In the genomic region with DNA sequence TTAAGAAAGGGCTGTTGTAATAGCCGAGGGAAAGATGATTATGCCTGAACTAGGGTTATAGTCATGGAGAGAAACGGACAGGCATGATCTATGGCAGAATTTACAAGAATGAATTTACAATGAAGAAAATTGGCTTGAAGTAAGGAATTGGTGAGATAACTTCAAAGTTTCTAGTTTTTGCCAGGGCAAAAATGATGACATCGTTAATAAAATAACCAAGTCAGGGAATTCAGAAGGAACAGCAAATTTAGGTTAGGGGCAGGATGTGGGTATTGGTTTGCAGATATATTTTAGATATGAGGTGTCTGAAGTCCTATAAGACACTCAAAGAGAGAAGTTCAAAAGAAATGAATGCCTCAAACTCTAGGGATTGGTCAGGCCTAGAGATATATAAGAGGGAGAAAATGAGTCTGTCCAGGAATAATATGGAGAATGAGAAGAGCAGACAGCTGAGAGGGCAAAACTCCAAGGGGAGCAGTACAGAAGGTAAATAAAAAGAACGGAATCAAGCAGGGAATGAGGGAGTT, we compare ENCODE assay signal across 1 cellular context.
TF ChIP-seq lines count a peak whose summit lies in the region.

No MANE protein-coding gene starts in this region.

TF ChIP-seq in WTC11, 78 proteins besides CTCF, POLR2A, EP300 and RAD21:
- TF ChIP-seq, protein P1, sequence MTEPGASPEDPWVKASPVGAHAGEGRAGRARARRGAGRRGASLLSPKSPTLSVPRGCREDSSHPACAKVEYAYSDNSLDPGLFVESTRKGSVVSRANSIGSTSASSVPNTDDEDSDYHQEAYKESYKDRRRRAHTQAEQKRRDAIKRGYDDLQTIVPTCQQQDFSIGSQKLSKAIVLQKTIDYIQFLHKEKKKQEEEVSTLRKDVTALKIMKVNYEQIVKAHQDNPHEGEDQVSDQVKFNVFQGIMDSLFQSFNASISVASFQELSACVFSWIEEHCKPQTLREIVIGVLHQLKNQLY (CRISPR knock-in tag; IDR thresholded peaks at IDR 0.05): no peak
- TF ChIP-seq ZNF219 (CRISPR knock-in tag; IDR thresholded peaks at IDR 0.05; ENCODE audit: borderline replicate concordance) (no peak), GRHL2 (CRISPR knock-in tag; IDR thresholded peaks at IDR 0.05; ENCODE audit: insufficient replicate concordance, severe bottlenecking) (no peak), PRRX2 (CRISPR knock-in tag; IDR thresholded peaks at IDR 0.05) (no peak)
